ENCODE assay signal across 11 cellular contexts in the genomic region with DNA sequence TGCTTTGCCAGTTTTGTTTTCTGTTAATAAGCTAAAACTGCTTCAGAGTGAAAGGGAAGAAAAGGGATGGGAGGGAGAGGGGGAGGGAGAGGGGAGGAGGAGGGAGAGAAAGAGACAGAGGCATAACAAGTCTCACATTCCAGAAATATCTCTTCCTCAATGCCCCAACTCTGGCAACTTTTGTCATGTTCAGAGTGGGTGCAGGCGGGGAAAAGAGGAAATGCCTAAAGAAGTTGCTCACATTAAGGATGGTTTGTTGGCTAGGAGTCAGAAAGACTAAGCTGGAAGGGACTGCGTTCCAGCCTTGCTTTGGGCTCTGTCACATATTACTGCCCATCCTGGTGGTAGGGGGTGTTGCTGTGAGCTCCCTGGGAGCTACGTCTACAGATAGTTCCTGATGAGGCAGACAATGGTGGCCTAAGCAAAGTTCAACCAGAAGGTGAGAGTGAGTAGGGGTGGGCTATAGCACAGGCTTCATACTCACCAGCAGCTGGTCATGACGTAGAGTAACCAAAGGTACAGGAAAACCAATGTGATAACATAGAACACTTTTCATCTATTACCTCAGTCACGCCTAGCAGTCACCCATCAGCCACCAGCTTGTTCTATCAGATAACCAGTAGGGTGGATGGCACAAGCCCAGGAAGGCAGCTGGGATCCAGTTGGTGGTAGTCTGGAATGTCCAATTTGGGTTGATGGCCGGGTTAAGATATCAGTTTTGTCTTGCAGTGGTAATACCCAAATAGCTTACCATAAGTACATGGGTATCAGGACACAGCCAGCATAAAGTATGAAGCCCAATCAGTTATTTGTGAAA. TPM values are rescaled to one million over a fixed set of nuclear protein-coding genes. Genes with fewer than 3 reads are reported as not detected.
DNase-seq lines count a peak whose midpoint lies in the region; ATAC-seq, FAIRE-seq and TF ChIP-seq lines count a peak whose summit lies in the region.
"Had no signal": no experiment of that assay in that cellular context is flagged by ENCODE, and none has a peak within 500 bp of the region (broad histone marks: within the 10 kb centered on the region; RNA-seq: fewer than 3 reads in every experiment).

No MANE protein-coding gene starts in this region.

- peak overlapping the region; percentile 48 to 94 for H4K8ac ChIP-seq in IMR-90 (ENCODE audit: low read depth in 2 of 2, low read length in 2 of 2)

- TF ChIP-seq CTCF in IMR-90 (conservative IDR thresholded peaks at IDR 0.05; ENCODE audit: low read depth, low read length), result no peak
- TF ChIP-seq CTCF in cardiac fibroblast (IDR thresholded peaks at IDR 0.05; ENCODE audit: low read depth, low read length), result no peak

- peaks cover 18% of the 10 kb centered on the region for H4K20me1 ChIP-seq in BLaER1
- H4K20me1 ChIP-seq in IMR-90 (ENCODE audit: insufficient read depth, low read length), result 0 out of 2 replicates have a peak, but pooled peaks cover 3% of the 10 kb centered on the region

- H3K9ac ChIP-seq in BLaER1 (peak overlapping the region; percentile 52; the same call in 1 of the 2 replicates), IMR-90 (ENCODE audit: low read depth, low read length) (peak overlapping the region; percentile 68)

- H2BK15ac ChIP-seq in IMR-90 (ENCODE audit: low read depth, low read length), result peak overlapping the region; percentile 95

- intact Hi-C loops in IMR-90 (cut with micrococcal nuclease), result loop anchor here (5.0 kb wide), 1 partner anchor 34 kb away; no protein-coding TSS in a partner anchor

- H3K9me1 ChIP-seq in IMR-90 (ENCODE audit: insufficient read depth, low read length), result peaks cover 14% of the 10 kb centered on the region

- H3K23ac ChIP-seq in IMR-90 (ENCODE audit: low read depth, low read length), result peak overlapping the region; percentile 98

- peak overlapping the region; percentile 68 for H2AFZ ChIP-seq in IMR-90 (replicated peaks; ENCODE audit: low read length, poor library complexity)

- peak overlapping the region; percentile 89 for H3K4me3 ChIP-seq in BLaER1
- H3K4me3 ChIP-seq in IMR-90 (ENCODE audit: insufficient read depth, low read depth, low read length), result peak overlapping the region; percentile 41; the same call in 1 of the 2 replicates
- peak overlapping the region; percentile 39 to 40 for H3K4me3 ChIP-seq in cardiac fibroblast (replicated peaks in 1 of 2; ENCODE audit: low read depth in 2 of 2, low read length in 2 of 2)
- peak overlapping the region; percentile 87 for H3K4me3 ChIP-seq in mesodermal cell (ENCODE audit: extremely low read depth, insufficient read depth, low read length, poor library complexity, severe bottlenecking)

- H3K36me3 ChIP-seq in BLaER1 (peaks cover 7% of the 10 kb centered on the region; the same call in 1 of the 2 replicates), IMR-90 (ENCODE audit: control insufficient read depth, insufficient read depth, low read length) (0 out of 2 replicates have a peak, but pooled peaks cover 2% of the 10 kb centered on the region), mesodermal cell (ENCODE audit: control insufficient read depth, insufficient read depth, low read length) (peaks cover 7% of the 10 kb centered on the region)
- H3K36me3 ChIP-seq: spleen had no signal

- peak overlapping the region; percentile 98 for H2BK120ac ChIP-seq in IMR-90 (ENCODE audit: low read depth, low read length)

- DNase-seq in IMR-90 (peak; percentile 80), cardiac fibroblast (ENCODE audit: low read depth in 2 of 2) (peak; percentile 89 to 92), frontal cortex (ENCODE audit: low spot score in 2 of 2) (no peak), NCI-H1105 (lab: John Stamatoyannopoulos, UW) (no peak), NCI-H774 (lab: John Stamatoyannopoulos, UW) (no peak)
- DNase-seq: activated gamma-delta T cell treated with Interleukin-2 at 50 U/mL for 16 hours, NCI-H2171 treated with DMSO at 0.1 percent for 48 hours, spleen had no signal

- peak overlapping the region; percentile 98 for H2BK20ac ChIP-seq in IMR-90 (ENCODE audit: low read depth, low read length)

- H3K9me3 ChIP-seq in BLaER1 (no peaks in the 10 kb centered on the region), IMR-90 (ENCODE audit: control insufficient read depth, insufficient read depth, low read length) (no peaks in the 10 kb centered on the region), mesodermal cell (ENCODE audit: control insufficient read depth, low read length) (no peaks in the 10 kb centered on the region)
- H3K9me3 ChIP-seq: spleen had no signal

- peak overlapping the region; percentile 92 for H3K56ac ChIP-seq in IMR-90 (ENCODE audit: extremely low read depth, insufficient read depth, low read length)

- peak overlapping the region; percentile 100 for H3K4ac ChIP-seq in IMR-90 (ENCODE audit: low read depth, low read length)

- BruUV-seq in IMR-90 (replicated peaks; lab: Mats Ljungman, UMichigan), result TSS peak; percentile 43

- no peak for TF ChIP-seq RAD21 in IMR-90 (IDR thresholded peaks at IDR 0.05; ENCODE audit: low read length)

- H3K14ac ChIP-seq in IMR-90 (replicated peaks; ENCODE audit: low read depth, low read length), result peak overlapping the region; percentile 97

- H3K27ac ChIP-seq in BLaER1 (no peak overlapping the region), IMR-90 (ENCODE audit: insufficient read depth, low read length) (peak overlapping the region; percentile 97), mesodermal cell (ENCODE audit: low read depth, low read length, severe bottlenecking) (peak overlapping the region; percentile 55)

- no peak for TF ChIP-seq POLR2A in IMR-90 (IDR thresholded peaks at IDR 0.05; ENCODE audit: low read depth, low read length)

- POLR2A ChIA-PET in IMR-90 (lab: Charles Lee; ENCODE audit: unreplicated experiment), result interaction anchor here (0.6 kb wide), 1 partner anchor 153 kb away, joined by 3 read pairs; no protein-coding TSS in a partner anchor

- WGBS in IMR-90 (ENCODE audit: extremely low coverage in 2 of 2, insufficient read length in 1 of 2), 2 experiments, result no CpG with 5 or more reads among the region's 6 CpGs
- WGBS in mesodermal cell (ENCODE audit: insufficient coverage in 2 of 2), 2 experiments, result 39 to 57% methylated on average over 1 to 3 of the region's 6 CpGs

- no peak for FAIRE-seq in frontal cortex (lab: Jason Lieb, UNC)

- peaks cover 19 to 59% of the 10 kb centered on the region in 2 experiments; a peak in 3 of 4 replicates for H3K79me1 ChIP-seq in IMR-90 (ENCODE audit: low read depth in 1 of 2, low read length in 2 of 2)

- peak overlapping the region; percentile 97 for H4K91ac ChIP-seq in IMR-90 (ENCODE audit: insufficient read depth, low read depth, low read length)

- dilution Hi-C loops in IMR-90 (cut with HindIII; ENCODE audit: low sequenced_read_pairs, unreplicated experiment), result no loop called here

- peak overlapping the region; percentile 90 for H2AK9ac ChIP-seq in IMR-90 (replicated peaks; ENCODE audit: low read depth, low read length, poor library complexity)

- H3K4me2 ChIP-seq in BLaER1, result peak overlapping the region; percentile 97
- H3K4me2 ChIP-seq in IMR-90 (ENCODE audit: low read depth, low read length), result peak overlapping the region; percentile 90

- peak; percentile 66 for ATAC-seq in IMR-90 (ENCODE audit: low read depth)
- no peak for ATAC-seq in GM19328 (IDR thresholded peaks at IDR 0.05; ENCODE audit: unreplicated experiment)

- H4K5ac ChIP-seq in IMR-90 (ENCODE audit: low read depth, low read length), result peak overlapping the region; percentile 63

- H3K18ac ChIP-seq in IMR-90 (ENCODE audit: low read depth, low read length), result peak overlapping the region; percentile 77

- H2AK5ac ChIP-seq in IMR-90 (ENCODE audit: low read depth, low read length), result peak overlapping the region; percentile 97

- peak overlapping the region; percentile 94 for H2BK5ac ChIP-seq in IMR-90 (ENCODE audit: low read depth, low read length, poor library complexity, severe bottlenecking)

- no peaks in the 10 kb centered on the region for H3K27me3 ChIP-seq in BLaER1
- H3K27me3 ChIP-seq in IMR-90 (ENCODE audit: control insufficient read depth, insufficient read depth, low read length), result no peaks in the 10 kb centered on the region
- H3K27me3 ChIP-seq: spleen had no signal

- in situ Hi-C loops in IMR-90 (cut with MboI; ENCODE audit: low sequenced_read_pairs), result no loop called here

- H3K4me1 ChIP-seq in BLaER1 (peaks cover 59% of the 10 kb centered on the region), IMR-90 (ENCODE audit: control insufficient read depth, insufficient read depth, low read length) (peaks cover 22% of the 10 kb centered on the region), mesodermal cell (ENCODE audit: control insufficient read depth, insufficient read depth, low read length, poor library complexity, severe bottlenecking) (peaks cover 17% of the 10 kb centered on the region)

- CTCF ChIA-PET in IMR-90 (lab: Yijun Ruan, JAX), result interaction anchor here (0.8 to 1.4 kb wide), 3 partner anchors 17 to 46 kb away, joined by 3 to 4 read pairs (median 4); no protein-coding TSS in a partner anchor

TF ChIP-seq in IMR-90, 13 proteins besides CTCF, POLR2A, EP300 and RAD21:
- peak; percentile 58; the same call in 1 of the 2 replicates for TF ChIP-seq MAZ (IDR thresholded peaks at IDR 0.05; ENCODE audit: borderline replicate concordance, low read depth, low read length)
- TF ChIP-seq BHLHE40 (IDR thresholded peaks at IDR 0.05; ENCODE audit: low read depth, low read length), result no peak

RNA-seq across cellular contexts. Expression of a gene that starts 2.1 kb away (rescaled TPM):
- total RNA-seq in IMR-90 (2012; rRNA removed) (22.0 and 23.1 TPM in 2 replicates), frontal cortex (85.2 TPM)
- polyA plus RNA-seq in IMR-90 (2012; rRNA removed), result 29.0 and 29.9 TPM in 2 replicates
- 11.5 and 20.0 TPM in 2 replicates for polyA plus RNA-seq in IMR-90 (2012; cell fraction: cytosol; rRNA removed)
- 21.8 and 63.1 TPM in 2 replicates for polyA plus RNA-seq in IMR-90 (2012; cell fraction: nucleus; rRNA removed; ENCODE audit: low replicate concordance)
- 20.6 TPM for polyA plus RNA-seq in mesodermal cell (2013, experiment 1 of 2)
- 19.6 TPM for polyA plus RNA-seq in mesodermal cell (2013, experiment 2 of 2)

RNA-seq across cellular contexts. Expression of a gene that starts 28.0 kb away (rescaled TPM):
- total RNA-seq in IMR-90 (2012; rRNA removed) (111 and 121 TPM in 2 replicates), frontal cortex (220 TPM)
- 30.1 and 32.4 TPM in 2 replicates for polyA plus RNA-seq in IMR-90 (2012; rRNA removed)
- polyA plus RNA-seq in IMR-90 (2012; cell fraction: cytosol; rRNA removed), result 19.1 and 19.2 TPM in 2 replicates
- 7.1 and 14.7 TPM in 2 replicates for polyA plus RNA-seq in IMR-90 (2012; cell fraction: nucleus; rRNA removed; ENCODE audit: low replicate concordance)
- polyA plus RNA-seq in mesodermal cell (2013, experiment 1 of 2), result 42.1 TPM
- 40.2 TPM for polyA plus RNA-seq in mesodermal cell (2013, experiment 2 of 2)

Comparison
In these comparisons a context has a peak if more than half of its experiments do, and no peak if none do; other contexts are left out.
1. DNase-seq: peak in IMR-90 (single experiment) and cardiac fibroblast (2 of 2); none in frontal cortex (0 of 2), NCI-H1105 (single experiment) and NCI-H774 (single experiment).
2. Peak in every context shown above with its lines, with median percentiles within 50 percentile points of each other: H3K4me3 ChIP-seq.